Comparison of ENCODE assay signal across 23 cellular contexts in the genomic region with DNA sequence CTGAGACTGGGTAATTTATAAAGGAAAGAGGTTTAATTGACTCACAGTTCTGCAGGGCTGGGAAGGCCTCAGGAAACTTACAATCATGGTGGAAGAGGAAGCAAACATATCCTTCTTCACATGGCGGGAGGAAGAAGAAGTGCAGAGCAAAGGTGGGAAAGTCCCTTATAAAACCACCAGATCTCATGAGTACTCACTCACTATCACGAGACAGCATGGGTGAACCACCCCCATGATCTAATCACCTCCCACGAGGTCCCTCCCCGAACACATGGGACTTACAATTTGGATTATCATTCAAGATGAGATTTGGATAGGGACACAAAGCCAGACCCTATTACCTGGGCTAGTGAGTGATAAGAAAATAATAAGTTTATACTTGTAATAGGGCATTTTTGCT.
"Had no signal": no experiment of that assay in that cellular context is flagged by ENCODE, and none has a peak within 500 bp of the region (broad histone marks: within the 10 kb centered on the region; RNA-seq: fewer than 3 reads in every experiment).

No MANE protein-coding gene starts in this region.

- H3K4me3 ChIP-seq: MG63 had no signal

- H3K36me3 ChIP-seq: MG63 had no signal

- ATAC-seq: Panc1, PC-3, T-cell had no signal

- DNase-seq: IMR-90, Kasumi-1, MG63, NCI-H1048, NCI-H1105, NCI-H1417, NCI-H1436 treated with DMSO at 0.1 percent for 48 hours, NCI-H1694, NCI-H187 treated with DMSO at 0.1 percent for 48 hours, NCI-H2029 treated with DMSO at 0.1 percent for 48 hours, NCI-H2171 treated with DMSO at 0.1 percent for 48 hours, NCI-H345, NCI-H446 treated with DMSO at 0.1 percent for 48 hours, NCI-H510A treated with DMSO at 0.1 percent for 48 hours, NCI-H526, PC-3, SHP77, SK-N-SH, SW 1271, T-cell had no signal

- H3K4me2 ChIP-seq: KMS-11, SK-N-SH had no signal

- H3K27ac Mint-ChIP-seq: T-cell had no signal

- H3K9me3 ChIP-seq: MG63, SK-N-SH had no signal

- H3K4me3 Mint-ChIP-seq: T-cell had no signal

- H3K4me1 Mint-ChIP-seq: T-cell had no signal

- H3K9ac ChIP-seq: KMS-11, SK-N-SH had no signal

- H3K36me3 Mint-ChIP-seq: T-cell had no signal

- H3K27ac ChIP-seq: KMS-11, RWPE1 had no signal
